25 cellular contexts compared by ENCODE assay signal in genomic region chr1:224815647-224816046, GRCh38.
"Had no signal": no experiment of that assay in that cellular context is flagged by ENCODE, and none has a peak within 500 bp of the region (broad histone marks: within the 10 kb centered on the region; RNA-seq: fewer than 3 reads in every experiment).

No MANE protein-coding gene starts in this region.

- FAIRE-seq: frontal cortex had no signal

- H3K36me3 Mint-ChIP-seq: mesothelial cell of epicardium; natural killer cell treated with Interleukin-12 subunit alpha and Interleukin-12 subunit beta and Interleukin-15 and Interleukin-18, amount 100 ng/mL, for 72 hours; type B pancreatic cell had no signal

- H3K27ac Mint-ChIP-seq: activated CD4-positive, alpha-beta memory T cell treated with anti-CD3 and anti-CD28 coated beads for 36 hours; activated naive CD8-positive, alpha-beta T cell treated with anti-CD3 and anti-CD28 coated beads, Interleukin-2, amount 50 U/mL, for 24 hours; mesothelial cell of epicardium; natural killer cell treated with Interleukin-12 subunit alpha and Interleukin-12 subunit beta and Interleukin-15 and Interleukin-18, amount 100 ng/mL, for 72 hours; progenitor cell of endocrine pancreas; stimulated activated naive B cell treated with anti-CD40 and anti-IgM and Interleukin-4, amounts not matched to agents 10 μg/mL and 1 μg/mL and 100 μg/mL, for 72 hours; type B pancreatic cell had no signal

- ATAC-seq: activated naive CD8-positive, alpha-beta T cell treated with anti-CD3 and anti-CD28 coated beads, Interleukin-2, amount 50 U/mL, for 24 hours; natural killer cell treated with Interleukin-12 subunit alpha and Interleukin-12 subunit beta and Interleukin-15 and Interleukin-18, amount 100 ng/mL, for 72 hours; stimulated activated naive B cell treated with anti-CD40 and anti-IgM and Interleukin-4, amounts not matched to agents 10 μg/mL and 1 μg/mL and 100 μg/mL, for 72 hours had no signal

- DNase-seq: activated CD4-positive, alpha-beta memory T cell treated with anti-CD3 and anti-CD28 coated beads for 36 hours; activated CD4-positive, alpha-beta T cell treated with anti-CD3 and anti-CD28 coated beads for 48 hours; activated gamma-delta T cell; activated naive CD4-positive, alpha-beta T cell treated with anti-CD3 and anti-CD28 coated beads, Interleukin-2, amount 50 U/mL, for 16 hours; activated naive CD8-positive, alpha-beta T cell treated with anti-CD3 and anti-CD28 coated beads, Interleukin-2, amount 50 U/mL, for 24 hours; cerebellar nuclear complex; glutamatergic neuron; hippocampal formation; left ventricle myocardium inferior; mammary epithelial cell; retina; sigmoid colon; stimulated activated CD4-positive, alpha-beta T cell treated with anti-CD3 and anti-CD28 coated beads, Interleukin-2, amount 100 ng/mL, for 48 hours; stimulated activated CD8-positive, alpha-beta memory T cell treated with anti-CD3 and anti-CD28 coated beads, Interleukin-4, amount 100 ng/mL, for 48 hours; stimulated activated naive B cell treated with anti-CD40 and anti-IgM and Interleukin-4, amounts not matched to agents 10 μg/mL and 1 μg/mL and 100 μg/mL, for 72 hours had no signal

- H3K4me3 Mint-ChIP-seq: activated CD4-positive, alpha-beta memory T cell treated with anti-CD3 and anti-CD28 coated beads for 36 hours; activated naive CD8-positive, alpha-beta T cell treated with anti-CD3 and anti-CD28 coated beads, Interleukin-2, amount 50 U/mL, for 24 hours; mesothelial cell of epicardium; natural killer cell treated with Interleukin-12 subunit alpha and Interleukin-12 subunit beta and Interleukin-15 and Interleukin-18, amount 100 ng/mL, for 72 hours; stimulated activated naive B cell treated with anti-CD40 and anti-IgM and Interleukin-4, amounts not matched to agents 10 μg/mL and 1 μg/mL and 100 μg/mL, for 72 hours; type B pancreatic cell had no signal

- H3K9me3 ChIP-seq: esophagus muscularis mucosa, thoracic aorta, vagina had no signal

- H3K27me3 Mint-ChIP-seq: progenitor cell of endocrine pancreas had no signal

- H3K4me1 Mint-ChIP-seq: activated naive CD8-positive, alpha-beta T cell treated with anti-CD3 and anti-CD28 coated beads, Interleukin-2, amount 50 U/mL, for 24 hours; mesothelial cell of epicardium; stimulated activated naive B cell treated with anti-CD40 and anti-IgM and Interleukin-4, amounts not matched to agents 10 μg/mL and 1 μg/mL and 100 μg/mL, for 72 hours had no signal

- H3K36me3 ChIP-seq: esophagus muscularis mucosa, left ventricle myocardium inferior, sigmoid colon, thoracic aorta, vagina had no signal

- H3K4me1 ChIP-seq: left ventricle myocardium inferior, sigmoid colon, vagina had no signal

- H3K4me3 ChIP-seq: coronary artery, esophagus muscularis mucosa, left ventricle myocardium inferior, sigmoid colon, smooth muscle cell, thoracic aorta, vagina had no signal

- H3K27ac ChIP-seq: coronary artery, esophagus muscularis mucosa, left ventricle myocardium inferior, sigmoid colon, thoracic aorta, vagina had no signal
